In genomic region chr2:96954490-96954846, GRCh38 we compare ENCODE assay signal across 11 cellular contexts. TPM values are rescaled to one million over a fixed set of nuclear protein-coding genes. Genes with fewer than 3 reads are reported as not detected.
A peak's percentile ranks its signal among the peaks of the same experiment; 100 is the strongest.
DNase-seq lines count a peak whose midpoint lies in the region; ATAC-seq and TF ChIP-seq lines count a peak whose summit lies in the region.
"Had no signal": no experiment of that assay in that cellular context is flagged by ENCODE, and none has a peak within 500 bp of the region (broad histone marks: within the 10 kb centered on the region; RNA-seq: fewer than 3 reads in every experiment).

No MANE protein-coding gene starts in this region.

- H2AFZ ChIP-seq in PC-3 (ENCODE audit: low read length): no peak overlapping the region

- H3F3A ChIP-seq in PC-3 (ENCODE audit: low read length, unreplicated experiment): no peaks in the 10 kb centered on the region

- no peak overlapping the region for H3K4me3 ChIP-seq in endodermal cell (ENCODE audit: low read length)
- no peak overlapping the region for H3K4me3 ChIP-seq in PC-3 (ENCODE audit: low read length)

- intact Hi-C loops in PC-3 (cut with micrococcal nuclease): loop anchor here (5.0 kb wide), 1 partner anchor 82 kb away; the partner anchor contains the start of gene SEMA4C

- 75 to 94% methylated on average over 2 to 4 of the region's 4 CpGs for WGBS in endodermal cell (ENCODE audit: insufficient coverage in 1 of 2, insufficient read length in 1 of 2), 2 experiments

- no peaks in the 10 kb centered on the region for H3K9me2 ChIP-seq in PC-3 (replicated peaks; ENCODE audit: low read length)

- CTCF ChIA-PET in PC-3 (lab: Charles Lee): interaction anchor here (1.0 kb wide), 1 partner anchor 97 kb away, joined by 5 read pairs; the partner anchor contains the start of gene ANKRD39

- H3K36me3 ChIP-seq in endodermal cell (ENCODE audit: control insufficient read depth, insufficient read depth, low read length) (no peaks in the 10 kb centered on the region), PC-3 (ENCODE audit: low read depth, low read length) (no peaks in the 10 kb centered on the region)

- H3K4me2 ChIP-seq in PC-3 (ENCODE audit: low read length): no peak overlapping the region

- H3K4me1 ChIP-seq in endodermal cell (ENCODE audit: control insufficient read depth, insufficient read depth, low read length) (peaks cover 8% of the 10 kb centered on the region), PC-3 (ENCODE audit: insufficient read depth, low read length) (peaks cover 4% of the 10 kb centered on the region; the same call in 1 of the 2 replicates)

- peak overlapping the region; percentile 74 for H3K27ac Mint-ChIP-seq in T-helper 2 cell treated with Interferon-gamma antibody and Interleukin-4, amounts not matched to agents 5 μg/mL and 100 μg/mL, for 36 hours
- peak overlapping the region; percentile 41 to 76 for H3K27ac Mint-ChIP-seq in natural killer cell treated with Interleukin-12 subunit alpha and Interleukin-12 subunit beta and Interleukin-15 and Interleukin-18, amount 100 ng/mL, for 72 hours
- H3K27ac Mint-ChIP-seq in endodermal cell: no peak overlapping the region
- H3K27ac Mint-ChIP-seq: T-cell had no signal

- H4K20me1 ChIP-seq in PC-3 (ENCODE audit: low read length): no peaks in the 10 kb centered on the region

- no peaks in the 10 kb centered on the region for H3K36me3 Mint-ChIP-seq in T-helper 2 cell treated with Interferon-gamma antibody and Interleukin-4, amounts not matched to agents 5 μg/mL and 100 μg/mL, for 36 hours (ENCODE audit: low read depth)
- H3K36me3 Mint-ChIP-seq in natural killer cell treated with Interleukin-12 subunit alpha and Interleukin-12 subunit beta and Interleukin-15 and Interleukin-18, amount 100 ng/mL, for 72 hours: no peaks in the 10 kb centered on the region
- H3K36me3 Mint-ChIP-seq in endodermal cell (ENCODE audit: low read depth): no peaks in the 10 kb centered on the region
- H3K36me3 Mint-ChIP-seq: T-cell had no signal

- POLR2A ChIA-PET in PC-3 (lab: Charles Lee; ENCODE audit: unreplicated experiment): no interaction called here

- H3K9me3 ChIP-seq in endodermal cell (ENCODE audit: control insufficient read depth, low read length) (no peaks in the 10 kb centered on the region), PC-3 (ENCODE audit: low read length) (no peaks in the 10 kb centered on the region)

- H3K4me3 Mint-ChIP-seq in T-helper 2 cell treated with Interferon-gamma antibody and Interleukin-4, amounts not matched to agents 5 μg/mL and 100 μg/mL, for 36 hours: peak overlapping the region; percentile 59
- H3K4me3 Mint-ChIP-seq in natural killer cell treated with Interleukin-12 subunit alpha and Interleukin-12 subunit beta and Interleukin-15 and Interleukin-18, amount 100 ng/mL, for 72 hours: peak overlapping the region; percentile 60
- H3K4me3 Mint-ChIP-seq in endodermal cell: no peak overlapping the region
- H3K4me3 Mint-ChIP-seq: T-cell had no signal

- no peaks in the 10 kb centered on the region for H3K9me3 Mint-ChIP-seq in T-helper 2 cell treated with Interferon-gamma antibody and Interleukin-4, amounts not matched to agents 5 μg/mL and 100 μg/mL, for 36 hours
- no peaks in the 10 kb centered on the region for H3K9me3 Mint-ChIP-seq in natural killer cell treated with Interleukin-12 subunit alpha and Interleukin-12 subunit beta and Interleukin-15 and Interleukin-18, amount 100 ng/mL, for 72 hours
- H3K9me3 Mint-ChIP-seq in endodermal cell: no peaks in the 10 kb centered on the region
- H3K9me3 Mint-ChIP-seq: T-cell had no signal

- peaks cover 32% of the 10 kb centered on the region for H3K4me1 Mint-ChIP-seq in T-helper 2 cell treated with Interferon-gamma antibody and Interleukin-4, amounts not matched to agents 5 μg/mL and 100 μg/mL, for 36 hours (ENCODE audit: low read depth)
- peaks cover 15 to 20% of the 10 kb centered on the region in 2 donors for H3K4me1 Mint-ChIP-seq in natural killer cell treated with Interleukin-12 subunit alpha and Interleukin-12 subunit beta and Interleukin-15 and Interleukin-18, amount 100 ng/mL, for 72 hours (ENCODE audit: low read depth in 2 of 2)
- H3K4me1 Mint-ChIP-seq in endodermal cell: peaks cover 11% of the 10 kb centered on the region

- DNase-seq in SHP77 treated with DMSO at 0.1 percent for 48 hours (lab: John Stamatoyannopoulos, UW) (peak; percentile 29), SHP77 (lab: John Stamatoyannopoulos, UW) (no peak), OCI-M2 (lab: John Stamatoyannopoulos, UW; ENCODE audit: unreplicated experiment) (no peak), endodermal cell (no peak), PC-3 (no peak)
- DNase-seq in T-helper 2 cell treated with Interferon-gamma antibody and Interleukin-4, amounts not matched to agents 5 μg/mL and 100 μg/mL, for 36 hours (ENCODE audit: low spot score): no peak
- no peak for DNase-seq in natural killer cell treated with Interleukin-12 subunit alpha and Interleukin-12 subunit beta and Interleukin-15 and Interleukin-18, amount 100 ng/mL, for 72 hours (ENCODE audit: low spot score)
- DNase-seq: NCI-H1694 treated with DMSO at 0.1 percent for 48 hours, T-cell had no signal

- ATAC-seq in GM21529 (IDR thresholded peaks at IDR 0.05; ENCODE audit: unreplicated experiment): peak; percentile 68
- ATAC-seq in natural killer cell treated with Interleukin-12 subunit alpha and Interleukin-12 subunit beta and Interleukin-15 and Interleukin-18, amount 100 ng/mL, for 72 hours: peak; percentile 26 to 50
- no peak for ATAC-seq in PC-3

- TF ChIP-seq CTCF in endodermal cell (conservative IDR thresholded peaks at IDR 0.05) (no peak), PC-3 (conservative IDR thresholded peaks at IDR 0.05; ENCODE audit: low read depth, low read length) (no peak)

- H3K9ac ChIP-seq in endodermal cell (ENCODE audit: extremely low read depth, low read length, poor library complexity, severe bottlenecking) (no peak overlapping the region), PC-3 (ENCODE audit: low read length) (no peak overlapping the region)

- no TSS peak for BruUV-seq in PC-3 (replicated peaks; lab: Mats Ljungman, UMichigan)

- H3K27me3 ChIP-seq in endodermal cell (ENCODE audit: control insufficient read depth, insufficient read depth, low read length, poor library complexity, severe bottlenecking) (no peaks in the 10 kb centered on the region), PC-3 (ENCODE audit: low read length) (no peaks in the 10 kb centered on the region)

- no peaks in the 10 kb centered on the region for H3K79me2 ChIP-seq in PC-3 (ENCODE audit: low read length)

- H3K27me3 Mint-ChIP-seq in T-helper 2 cell treated with Interferon-gamma antibody and Interleukin-4, amounts not matched to agents 5 μg/mL and 100 μg/mL, for 36 hours (ENCODE audit: low read depth): peaks cover 4% of the 10 kb centered on the region
- no peaks in the 10 kb centered on the region for H3K27me3 Mint-ChIP-seq in natural killer cell treated with Interleukin-12 subunit alpha and Interleukin-12 subunit beta and Interleukin-15 and Interleukin-18, amount 100 ng/mL, for 72 hours
- peaks cover 7% of the 10 kb centered on the region for H3K27me3 Mint-ChIP-seq in endodermal cell (ENCODE audit: insufficient read depth)
- H3K27me3 Mint-ChIP-seq: T-cell had no signal

- H3K27ac ChIP-seq in endodermal cell (ENCODE audit: low read depth, low read length) (no peak overlapping the region), PC-3 (ENCODE audit: low read length) (no peak overlapping the region)

RNA-seq across cellular contexts. Expression of gene FAM178B, which starts 31.9 kb away (rescaled TPM):
- total RNA-seq in natural killer cell treated with Interleukin-12 subunit alpha and Interleukin-12 subunit beta and Interleukin-15 and Interleukin-18, amount 100 ng/mL, for 72 hours: not detected
- under 1 TPM in 1 of 2 donors, not detected in 1; 0.55 TPM for total RNA-seq in endodermal cell
- polyA plus RNA-seq in endodermal cell (2013, experiment 1 of 2): 0.46 TPM
- polyA plus RNA-seq in endodermal cell (2013, experiment 2 of 2): 0.79 TPM
- not detected in 2 replicates for total RNA-seq in PC-3 (2014; rRNA removed)
- polyA plus RNA-seq: AG04450 had no signal
